ENCODE assay signal across 20 cellular contexts in genomic region chr17:2500446-2500845, GRCh38.
"Had no signal": no experiment of that assay in that cellular context is flagged by ENCODE, and none has a peak within 500 bp of the region (broad histone marks: within the 10 kb centered on the region; RNA-seq: fewer than 3 reads in every experiment).

No MANE protein-coding gene starts in this region.

- H3K27me3 ChIP-seq: cardiac muscle cell, gastroesophageal sphincter, heart left ventricle, tibial artery had no signal

- H3K36me3 ChIP-seq: prostate gland had no signal

- DNase-seq: activated B cell treated with CpG ODN at 0.5 μM for 24 hours; activated CD4-positive, alpha-beta T cell treated with anti-CD3 and anti-CD28 coated beads for 36 hours; activated CD4-positive, alpha-beta T cell treated with anti-CD3 and anti-CD28 coated beads, Interleukin-2, amount 50 U/mL, for 4 hours; activated CD8-positive, alpha-beta memory T cell treated with anti-CD3 and anti-CD28 coated beads, Interleukin-2, amount 50 U/mL, for 48 hours; activated naive CD4-positive, alpha-beta T cell treated with Interleukin-2 at 50 U/mL for 16 hours; activated naive CD8-positive, alpha-beta T cell treated with anti-CD3 and anti-CD28 coated beads for 36 hours; activated T-cell treated with anti-CD3 and anti-CD28 coated beads, Interleukin-2, amount 50 U/mL, for 4 hours; amniotic stem cell; effector memory CD8-positive, alpha-beta T cell; heart left ventricle; midbrain; natural killer cell; stimulated activated CD4-positive, alpha-beta T cell treated with anti-CD3 and anti-CD28 coated beads, Interleukin-4, amount 100 ng/mL, for 24 hours; tibial artery had no signal

- H3K4me3 ChIP-seq: cardiac muscle cell, gastroesophageal sphincter, heart left ventricle, lung, prostate gland, tibial artery had no signal

- ATAC-seq: activated CD4-positive, alpha-beta T cell treated with anti-CD3 and anti-CD28 coated beads for 36 hours; activated T-cell treated with anti-CD3 and anti-CD28 coated beads, Interleukin-2, amount 50 U/mL, for 4 hours; effector memory CD8-positive, alpha-beta T cell; gastroesophageal sphincter; heart left ventricle; left lobe of liver; natural killer cell had no signal

- H3K4me1 ChIP-seq: gastroesophageal sphincter, prostate gland had no signal

- H3K27ac ChIP-seq: cardiac muscle cell, epithelial cell of prostate, gastroesophageal sphincter, heart left ventricle, prostate gland, tibial artery had no signal

- H3K9me3 ChIP-seq: gastroesophageal sphincter, heart left ventricle, prostate gland, tibial artery had no signal
